Comparison of ENCODE assay signal across 9 cellular contexts in the genomic region with DNA sequence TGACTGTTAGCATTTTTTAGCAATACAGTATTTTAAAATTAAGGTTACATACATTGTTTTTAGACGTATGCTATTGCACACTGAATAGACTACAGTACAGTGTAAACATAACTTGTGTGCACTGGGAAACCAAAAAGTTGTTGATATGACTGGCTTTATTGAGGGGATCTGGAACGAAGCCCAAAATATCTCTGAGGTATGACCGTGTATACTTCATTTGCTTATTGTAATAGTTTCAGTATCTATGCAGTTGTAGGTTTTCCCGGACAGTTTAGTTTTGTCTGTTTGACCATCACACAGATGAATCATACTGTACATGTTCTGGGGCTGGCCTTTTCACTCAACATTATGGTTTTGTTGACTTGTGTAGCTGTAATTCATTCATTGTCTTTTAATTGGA. TPM values are rescaled to one million over a fixed set of nuclear protein-coding genes. Genes with fewer than 3 reads are reported as not detected.
DNase-seq lines count a peak whose midpoint lies in the region; ATAC-seq and TF ChIP-seq lines count a peak whose summit lies in the region.
"Had no signal": no experiment of that assay in that cellular context is flagged by ENCODE, and none has a peak within 500 bp of the region (broad histone marks: within the 10 kb centered on the region; RNA-seq: fewer than 3 reads in every experiment).

No MANE protein-coding gene starts in this region.

- no peaks in the 10 kb centered on the region for H3K27me3 ChIP-seq in fibroblast of lung (ENCODE audit: control insufficient read depth, insufficient read depth, low read length)
- H3K27me3 ChIP-seq in effector memory CD4-positive, alpha-beta T cell (replicated peaks; ENCODE audit: control insufficient read depth, insufficient read depth, low read length, poor library complexity, severe bottlenecking), result no peaks in the 10 kb centered on the region

- no peak overlapping the region for H3K4me2 ChIP-seq in fibroblast of lung (ENCODE audit: extremely low read depth, insufficient read depth, low read length)

- no peak for TF ChIP-seq CTCF in GM13976 (IDR thresholded peaks at IDR 0.05; ENCODE audit: borderline replicate concordance, control extremely low read depth, extremely low read depth, insufficient read depth, missing control alignments)
- no peak for TF ChIP-seq CTCF in fibroblast of lung (conservative IDR thresholded peaks at IDR 0.05 in 1 of 2, IDR thresholded peaks at IDR 0.05 in 1 of 2; ENCODE audit: low read depth in 1 of 2, low read length in 2 of 2)

- H3K4me3 ChIP-seq in fibroblast of lung (replicated peaks in 1 of 4; ENCODE audit: control extremely low read depth in 1 of 4, insufficient read depth in 1 of 4, low read depth in 3 of 4, low read length in 4 of 4), result no peak overlapping the region
- H3K4me3 ChIP-seq in effector memory CD4-positive, alpha-beta T cell (ENCODE audit: insufficient read depth, low read depth, low read length, poor library complexity, severe bottlenecking), result no peak overlapping the region

- H4K20me1 ChIP-seq in fibroblast of lung (ENCODE audit: control insufficient read depth, extremely low read depth, insufficient read depth, low read length), result no peaks in the 10 kb centered on the region

- peak overlapping the region; percentile 51 for H3K27ac ChIP-seq in fibroblast of lung (ENCODE audit: insufficient read depth, low read length)
- no peak overlapping the region for H3K27ac ChIP-seq in effector memory CD4-positive, alpha-beta T cell (ENCODE audit: insufficient read depth, low read length, poor library complexity, severe bottlenecking)

- peak; percentile 54 for ATAC-seq in GM21526 (IDR thresholded peaks at IDR 0.05; ENCODE audit: low FRiP score, unreplicated experiment)
- peak; percentile 70 for ATAC-seq in HG03571 (IDR thresholded peaks at IDR 0.05; ENCODE audit: unreplicated experiment)

- H3K9ac ChIP-seq in fibroblast of lung (ENCODE audit: insufficient read depth, low read length), result no peak overlapping the region

- H2AFZ ChIP-seq in fibroblast of lung (ENCODE audit: low read length), result no peak overlapping the region

- in situ Hi-C loops in GM13976 (cut with MboI; ENCODE audit: low sequenced_read_pairs, unreplicated experiment), result no loop called here

- H3K4me1 ChIP-seq in fibroblast of lung (ENCODE audit: control insufficient read depth, extremely low read depth, insufficient read depth, low read length), result peaks cover 15% of the 10 kb centered on the region
- H3K4me1 ChIP-seq in effector memory CD4-positive, alpha-beta T cell (ENCODE audit: control insufficient read depth, insufficient read depth, low read length, poor library complexity, severe bottlenecking), result no peaks in the 10 kb centered on the region

- DNase-seq in GM13976 (ENCODE audit: low spot score), result peak; percentile 68
- peak; percentile 45 to 65 for DNase-seq in fibroblast of lung (ENCODE audit: low read depth in 2 of 2)
- DNase-seq in effector memory CD4-positive, alpha-beta T cell, result no peak
- no peak for DNase-seq in NCI-H510A treated with DMSO at 0.1 percent for 48 hours (lab: John Stamatoyannopoulos, UW)
- DNase-seq in DMS153 (lab: John Stamatoyannopoulos, UW), result no peak
- no peak for DNase-seq in dedifferentiated amniotic fluid mesenchymal stem cell (ENCODE audit: extremely low spot score)

- H3K9me3 ChIP-seq in fibroblast of lung (ENCODE audit: control insufficient read depth, insufficient read depth, low read depth, low read length), result no peaks in the 10 kb centered on the region
- no peaks in the 10 kb centered on the region for H3K9me3 ChIP-seq in effector memory CD4-positive, alpha-beta T cell (ENCODE audit: control insufficient read depth, low read length)

- no peaks in the 10 kb centered on the region for H3K79me2 ChIP-seq in fibroblast of lung (ENCODE audit: control insufficient read depth, insufficient read depth, low read length)

- H3K36me3 ChIP-seq in fibroblast of lung (ENCODE audit: control insufficient read depth, insufficient read depth, low read length), result no peaks in the 10 kb centered on the region
- no peaks in the 10 kb centered on the region for H3K36me3 ChIP-seq in effector memory CD4-positive, alpha-beta T cell (ENCODE audit: control insufficient read depth, insufficient read depth, low read length)

RNA-seq across cellular contexts. Expression of a gene that starts 6.9 kb away (rescaled TPM):
- 9.5 and 13.2 TPM in 2 replicates for total RNA-seq in fibroblast of lung
- polyA plus RNA-seq in fibroblast of lung, result 1.2 and 1.6 TPM in 2 replicates
- polyA plus RNA-seq in fibroblast of lung (2012), result 4.9 and 7.4 TPM in 2 replicates
- polyA minus RNA-seq in fibroblast of lung (ENCODE audit: low replicate concordance), result 3.6 and 4.0 TPM in 2 replicates

RNA-seq across cellular contexts. Expression of a gene that starts 11.3 kb away (rescaled TPM):
- total RNA-seq in fibroblast of lung, result 60.1 and 63.7 TPM in 2 replicates
- polyA plus RNA-seq in fibroblast of lung, result 22.0 and 37.3 TPM in 2 replicates
- polyA plus RNA-seq in fibroblast of lung (2012), result 24.5 and 43.3 TPM in 2 replicates
- polyA minus RNA-seq in fibroblast of lung (ENCODE audit: low replicate concordance), result 127 and 144 TPM in 2 replicates

RNA-seq across cellular contexts. Expression of a gene that starts 18.7 kb away (rescaled TPM):
- 16.8 and 27.2 TPM in 2 replicates for total RNA-seq in fibroblast of lung
- polyA plus RNA-seq in fibroblast of lung, result 2.1 and 7.6 TPM in 2 replicates
- 3.1 and 8.0 TPM in 2 replicates for polyA plus RNA-seq in fibroblast of lung (2012)
- polyA minus RNA-seq in fibroblast of lung (ENCODE audit: low replicate concordance), result 12.0 and 19.8 TPM in 2 replicates
- total RNA-seq: epithelial cell of proximal tubule had no signal

RNA-seq across cellular contexts. Expression of a gene that starts 30.0 kb away (rescaled TPM):
- not detected in 2 replicates for total RNA-seq in fibroblast of lung
- 0.02 TPM in 1 of 2 replicates, not detected in the other for polyA plus RNA-seq in fibroblast of lung
- 0.05 TPM in 1 of 2 replicates, not detected in the other for polyA plus RNA-seq in fibroblast of lung (2012)
- polyA minus RNA-seq in fibroblast of lung (ENCODE audit: low replicate concordance), result not detected in 2 replicates

RNA-seq across cellular contexts. Expression of a gene that starts 37.1 kb away (rescaled TPM):
- total RNA-seq in fibroblast of lung, result 62.9 and 87.1 TPM in 2 replicates
- polyA plus RNA-seq in fibroblast of lung, result 21.7 and 22.9 TPM in 2 replicates
- 15.2 and 15.6 TPM in 2 replicates for polyA plus RNA-seq in fibroblast of lung (2012)
- 21.0 and 30.6 TPM in 2 replicates for polyA minus RNA-seq in fibroblast of lung (ENCODE audit: low replicate concordance)

Comparison
In these comparisons a context has a peak if more than half of its experiments do, and no peak if none do; other contexts are left out.
1. DNase-seq: peak in GM13976 (single experiment) and fibroblast of lung (2 of 2); none in effector memory CD4-positive, alpha-beta T cell (0 of 3), NCI-H510A treated with DMSO at 0.1 percent for 48 hours (single experiment), DMS153 (single experiment) and dedifferentiated amniotic fluid mesenchymal stem cell (single experiment).